ENCODE assay signal across 23 cellular contexts in genomic region chr3:196965112-196965803, GRCh38.
"Had no signal": no experiment of that assay in that cellular context is flagged by ENCODE, and none has a peak within 500 bp of the region (broad histone marks: within the 10 kb centered on the region; RNA-seq: fewer than 3 reads in every experiment).

No MANE protein-coding gene starts in this region.

- DNase-seq: effector CD4-positive, alpha-beta T cell; endodermal cell; erythroblast; foreskin melanocyte; head of caudate nucleus; left colon; left ventricle myocardium superior; mesenchymal stem cell; midbrain; nephron progenitor cell; psoas muscle; retina; small intestine; stimulated activated CD4-positive, alpha-beta T cell treated with anti-CD3 and anti-CD28 coated beads, Interleukin-12 subunit alpha, Interleukin-12 subunit beta, amount 100 ng/mL, for 4 hours; stimulated activated naive CD8-positive, alpha-beta T cell treated with anti-CD3 and anti-CD28 coated beads, Interleukin-15, amount 100 ng/mL, for 72 hours; testis; upper lobe of right lung had no signal

- ATAC-seq: left colon; left ventricle myocardium superior; psoas muscle; stimulated activated effector memory CD8-positive, alpha-beta T cell treated with anti-CD3 and anti-CD28 coated beads, Interleukin-12 subunit alpha, Interleukin-12 subunit beta, amount 100 ng/mL, for 72 hours; stimulated activated naive CD8-positive, alpha-beta T cell treated with anti-CD3 and anti-CD28 coated beads, Interleukin-15, amount 100 ng/mL, for 72 hours; upper lobe of right lung had no signal

- H3K27ac Mint-ChIP-seq: endodermal cell; nephron progenitor cell; stimulated activated effector memory CD8-positive, alpha-beta T cell treated with anti-CD3 and anti-CD28 coated beads, Interleukin-12 subunit alpha, Interleukin-12 subunit beta, amount 100 ng/mL, for 72 hours; stimulated activated naive CD8-positive, alpha-beta T cell treated with anti-CD3 and anti-CD28 coated beads, Interleukin-15, amount 100 ng/mL, for 72 hours had no signal

- H3K4me3 ChIP-seq: coronary artery, hepatocyte, lung, psoas muscle, testis, tibial nerve, upper lobe of right lung, vagina had no signal

- H3K9me3 Mint-ChIP-seq: endodermal cell; stimulated activated effector memory CD8-positive, alpha-beta T cell treated with anti-CD3 and anti-CD28 coated beads, Interleukin-12 subunit alpha, Interleukin-12 subunit beta, amount 100 ng/mL, for 72 hours; stimulated activated naive CD8-positive, alpha-beta T cell treated with anti-CD3 and anti-CD28 coated beads, Interleukin-15, amount 100 ng/mL, for 72 hours had no signal

- H3K36me3 Mint-ChIP-seq: stimulated activated effector memory CD8-positive, alpha-beta T cell treated with anti-CD3 and anti-CD28 coated beads, Interleukin-12 subunit alpha, Interleukin-12 subunit beta, amount 100 ng/mL, for 72 hours had no signal

- H3K4me3 Mint-ChIP-seq: endodermal cell; nephron progenitor cell; stimulated activated effector memory CD8-positive, alpha-beta T cell treated with anti-CD3 and anti-CD28 coated beads, Interleukin-12 subunit alpha, Interleukin-12 subunit beta, amount 100 ng/mL, for 72 hours; stimulated activated naive CD8-positive, alpha-beta T cell treated with anti-CD3 and anti-CD28 coated beads, Interleukin-15, amount 100 ng/mL, for 72 hours had no signal
